Comparison of ENCODE assay signal across 21 cellular contexts in genomic region chr17:81027038-81027437, GRCh38. TPM values are rescaled to one million over a fixed set of nuclear protein-coding genes. Genes with fewer than 3 reads are reported as not detected.
DNase-seq lines count a peak whose midpoint lies in the region; ATAC-seq, FAIRE-seq and TF ChIP-seq lines count a peak whose summit lies in the region.
"Had no signal": no experiment of that assay in that cellular context is flagged by ENCODE, and none has a peak within 500 bp of the region (broad histone marks: within the 10 kb centered on the region; RNA-seq: fewer than 3 reads in every experiment).

No MANE protein-coding gene starts in this region.

- no peak overlapping the region for H3K4me2 ChIP-seq in K562 (ENCODE audit: insufficient read depth, low read length)

- FAIRE-seq in K562 (lab: Jason Lieb, UNC): no peak
- FAIRE-seq: islet of Langerhans had no signal

- H3K27me3 ChIP-seq in K562 (ENCODE audit: control insufficient read depth in 2 of 2, insufficient read depth in 2 of 2, low read length in 2 of 2) (0 out of 5 replicates have a peak, but pooled peaks cover 0 to 4% of the 10 kb centered on the region in 2 experiments), lower lobe of right lung (ENCODE audit: low read depth) (peaks cover 10% of the 10 kb centered on the region), upper lobe of right lung (no peaks in the 10 kb centered on the region)
- H3K27me3 ChIP-seq: cardiac muscle cell, right lobe of liver had no signal

- H4K20me1 ChIP-seq in K562 (replicated peaks; ENCODE audit: control insufficient read depth, insufficient read depth, low read length): no peaks in the 10 kb centered on the region

- no peak for TF ChIP-seq RAD21 in K562 (CRISPR knock-in tag; conservative IDR thresholded peaks at IDR 0.05 in 1 of 2, IDR thresholded peaks at IDR 0.05 in 1 of 2)

- DNase-seq in left ventricle myocardium superior (peak; percentile 22), Right ventricle myocardium superior (no peak), K562 (ENCODE audit: extremely low read depth in 1 of 4, low spot score in 3 of 4) (no peak), lower lobe of right lung (peak; percentile 46), upper lobe of right lung (peak; percentile 65), DMS79 treated with DMSO at 0.1 percent for 48 hours (lab: John Stamatoyannopoulos, UW) (no peak), NCI-H510A treated with DMSO at 0.1 percent for 48 hours (lab: John Stamatoyannopoulos, UW) (no peak), activated gamma-delta T cell (lab: John Stamatoyannopoulos, UW) (no peak)
- DNase-seq: activated B cell treated with CpG ODN at 0.5 μM for 24 hours; activated CD8-positive, alpha-beta memory T cell treated with anti-CD3 and anti-CD28 coated beads for 24 hours; CD4-positive, alpha-beta memory T cell; effector CD8-positive, alpha-beta T cell; KG1; mesenchymal stem cell; NCI-H1092; NCI-H226; stimulated activated CD4-positive, alpha-beta T cell treated with anti-CD3 and anti-CD28 coated beads, Interleukin-2, amount 100 ng/mL, for 24 hours had no signal

- in situ Hi-C loops in K562 (cut with MboI): no loop called here

- H3K4me1 ChIP-seq in K562 (replicated peaks in 1 of 2; ENCODE audit: control insufficient read depth in 2 of 2, insufficient read depth in 2 of 2, low read length in 2 of 2) (peaks cover 12 to 60% of the 10 kb centered on the region in 2 experiments), lower lobe of right lung (peaks cover 71% of the 10 kb centered on the region), upper lobe of right lung (peaks cover 53% of the 10 kb centered on the region)

- intact Hi-C loops in left ventricle myocardium superior (cut with micrococcal nuclease): loop anchor here (10.0 kb wide), 1 partner anchor 78 kb away; no protein-coding TSS in a partner anchor
- intact Hi-C loops in Right ventricle myocardium superior (cut with DNase I): no loop called here
- intact Hi-C loops in K562 (cut with micrococcal nuclease): no loop called here
- intact Hi-C loops in lower lobe of right lung (cut with DNase I): no loop called here
- intact Hi-C loops in upper lobe of right lung (cut with DNase I): loop anchor here (5.0 kb wide), 1 partner anchor 65 kb away; no protein-coding TSS in a partner anchor

- no peaks in the 10 kb centered on the region for H3K9me3 ChIP-seq in K562 (replicated peaks; ENCODE audit: control insufficient read depth, insufficient read depth, low read depth, low read length)
- no peaks in the 10 kb centered on the region for H3K9me3 ChIP-seq in lower lobe of right lung
- no peaks in the 10 kb centered on the region for H3K9me3 ChIP-seq in upper lobe of right lung
- H3K9me3 ChIP-seq: neutrophil, right lobe of liver had no signal

- H3K9me1 ChIP-seq in K562 (ENCODE audit: control insufficient read depth, insufficient read depth, low read length): no peaks in the 10 kb centered on the region

- CTCF ChIA-PET in K562 (lab: Yijun Ruan, JAX; ENCODE audit: low intra/inter-chr PET ratio): no interaction called here

- H2AFZ ChIP-seq in K562 (ENCODE audit: low read depth, low read length): no peak overlapping the region

- POLR2A ChIA-PET in K562 (lab: Yijun Ruan, JAX): no interaction called here

- WGBS in K562 (ENCODE audit: insufficient coverage, low coverage, missing lambda C conversion rate): 80% methylated on average over 15 of the region's 15 CpGs

- TF ChIP-seq POLR2A in K562 (conservative IDR thresholded peaks at IDR 0.05): no peak

- TF ChIP-seq CTCF in K562 (IDR thresholded peaks at IDR 0.05 in 2 of 3, conservative IDR thresholded peaks at IDR 0.05 in 1 of 3; ENCODE audit: insufficient read depth in 2 of 3, low read depth in 1 of 3, low read length in 3 of 3) (no peak), lower lobe of right lung (IDR thresholded peaks at IDR 0.05) (no peak), upper lobe of right lung (IDR thresholded peaks at IDR 0.05) (no peak)

- no peak overlapping the region for H3K9ac ChIP-seq in K562 (ENCODE audit: insufficient read depth in 1 of 2, low read depth in 2 of 2, low read length in 2 of 2)

- BruUV-seq in K562 (replicated peaks; lab: Mats Ljungman, UMichigan): no TSS peak

- no peaks in the 10 kb centered on the region for H3K36me3 ChIP-seq in K562 (ENCODE audit: control insufficient read depth, insufficient read depth, low read length)
- H3K36me3 ChIP-seq in lower lobe of right lung: no peaks in the 10 kb centered on the region
- H3K36me3 ChIP-seq in upper lobe of right lung: no peaks in the 10 kb centered on the region
- H3K36me3 ChIP-seq: cardiac muscle cell, neutrophil, right lobe of liver had no signal

- ATAC-seq in left ventricle myocardium superior: no peak
- ATAC-seq in Right ventricle myocardium superior (ENCODE audit: poor library complexity): no peak
- ATAC-seq in K562: no peak
- ATAC-seq in lower lobe of right lung: no peak
- ATAC-seq in upper lobe of right lung: no peak

- TF ChIP-seq EP300 in K562 (IDR thresholded peaks at IDR 0.05; ENCODE audit: low read length): no peak

- H3K79me2 ChIP-seq in K562 (ENCODE audit: control insufficient read depth, insufficient read depth, low read length): no peaks in the 10 kb centered on the region

- no peak overlapping the region for H3K4me3 ChIP-seq in K562
- H3K4me3 ChIP-seq in lower lobe of right lung: no peak overlapping the region
- no peak overlapping the region for H3K4me3 ChIP-seq in upper lobe of right lung
- H3K4me3 ChIP-seq: cardiac muscle cell, right lobe of liver had no signal

- H3K27ac ChIP-seq in K562 (ENCODE audit: extremely low read depth, low read depth, low read length) (no peak overlapping the region), lower lobe of right lung (no peak overlapping the region), upper lobe of right lung (no peak overlapping the region)
- H3K27ac ChIP-seq: cardiac muscle cell, neutrophil, right lobe of liver had no signal

RNA-seq across cellular contexts. Expression of gene BAIAP2, which starts 7.9 kb away (rescaled TPM):
- 32.7 TPM for total RNA-seq in left ventricle myocardium superior
- 34.7 TPM for total RNA-seq in Right ventricle myocardium superior
- total RNA-seq in K562 (2011; cell fraction: chromatin; rRNA removed; ENCODE audit: low replicate concordance): 69.8 and 141 TPM in 2 replicates
- total RNA-seq in K562 (2011; cell fraction: nucleolus; rRNA removed): 54.5 and 61.0 TPM in 2 replicates
- total RNA-seq in K562 (2011; cell fraction: nucleoplasm; rRNA removed): 40.5 and 42.0 TPM in 2 replicates
- 26.7 and 31.9 TPM in 2 replicates for total RNA-seq in K562 (2014; rRNA removed)
- 14.2 and 17.7 TPM in 2 replicates for total RNA-seq in K562 (2014; rRNA removed; fragmentation: Illumina TruSeq; extraction: Trizol)
- total RNA-seq in K562 (2015; rRNA removed; fragmentation: Illumina TruSeq; extraction: Trizol): 18.4 and 21.2 TPM in 2 replicates
- 44.7 and 51.6 TPM in 2 replicates for total RNA-seq in K562 (2021)
- 9.8 and 13.6 TPM in 2 replicates for polyA plus RNA-seq in K562 (2011; rRNA removed)
- polyA plus RNA-seq in K562 (2011; cell fraction: cytosol; rRNA removed): 9.8 and 28.7 TPM in 2 replicates
- 37.7 and 77.3 TPM in 2 replicates for polyA plus RNA-seq in K562 (2011; cell fraction: nucleus; rRNA removed)
- polyA plus RNA-seq in K562 (2012): 37.1 and 42.6 TPM in 2 replicates
- 20.7 and 30.0 TPM in 2 replicates for polyA plus RNA-seq in K562 (2014; fragmentation: Illumina TruSeq; extraction: Trizol)
- polyA plus RNA-seq in K562 (2014; fragmentation: Nextera tagmentation; extraction: Ambion mirVana): 1 to 10 TPM; 2.3 to 2.4 TPM
- 17.3 and 23.2 TPM in 2 replicates for polyA plus RNA-seq in K562 (2014; rRNA removed)
- polyA minus RNA-seq in K562 (2011; rRNA and poly(A)+ RNA removed): 11.9 and 13.6 TPM in 2 replicates
- polyA minus RNA-seq in K562 (2011; cell fraction: cytosol; rRNA and poly(A)+ RNA removed): 22.8 and 24.8 TPM in 2 replicates
- polyA minus RNA-seq in K562 (2011; cell fraction: nucleus; rRNA and poly(A)+ RNA removed): 38.3 and 38.6 TPM in 2 replicates
- 119 TPM for total RNA-seq in lower lobe of right lung
- total RNA-seq in upper lobe of right lung: 139 TPM

RNA-seq across cellular contexts. Expression of gene CHMP6, which starts 35.4 kb away (rescaled TPM):
- total RNA-seq in left ventricle myocardium superior (19.5 TPM), Right ventricle myocardium superior (13.6 TPM), K562 (2014; rRNA removed) (10.3 and 12.9 TPM in 2 replicates), K562 (2014; rRNA removed; fragmentation: Illumina TruSeq; extraction: Trizol) (14.4 and 15.7 TPM in 2 replicates), K562 (2015; rRNA removed; fragmentation: Illumina TruSeq; extraction: Trizol) (12.7 and 13.8 TPM in 2 replicates), K562 (2021) (25.6 and 26.8 TPM in 2 replicates), lower lobe of right lung (28.8 TPM), upper lobe of right lung (29.9 TPM)
- total RNA-seq in K562 (2011; cell fraction: chromatin; rRNA removed; ENCODE audit: low replicate concordance): 33.8 and 66.2 TPM in 2 replicates
- 40.5 and 47.9 TPM in 2 replicates for total RNA-seq in K562 (2011; cell fraction: nucleolus; rRNA removed)
- 22.9 and 24.6 TPM in 2 replicates for total RNA-seq in K562 (2011; cell fraction: nucleoplasm; rRNA removed)
- polyA plus RNA-seq in K562 (2011; rRNA removed) (8.0 and 13.4 TPM in 2 replicates), K562 (2014; fragmentation: Illumina TruSeq; extraction: Trizol) (11.4 and 15.5 TPM in 2 replicates), K562 (2014; fragmentation: Nextera tagmentation; extraction: Ambion mirVana) (1 to 10 TPM in 1 of 2 experiments, under 1 TPM in 1; 0.25 to 1.8 TPM), K562 (2014; rRNA removed) (28.3 and 30.4 TPM in 2 replicates)
- 10.5 and 35.5 TPM in 2 replicates for polyA plus RNA-seq in K562 (2011; cell fraction: cytosol; rRNA removed)
- 10.7 and 20.1 TPM in 2 replicates for polyA plus RNA-seq in K562 (2011; cell fraction: nucleus; rRNA removed)
- polyA plus RNA-seq in K562 (2012): 13.7 and 20.1 TPM in 2 replicates
- 11.2 and 15.9 TPM in 2 replicates for polyA minus RNA-seq in K562 (2011; rRNA and poly(A)+ RNA removed)
- polyA minus RNA-seq in K562 (2011; cell fraction: cytosol; rRNA and poly(A)+ RNA removed): 5.0 and 8.7 TPM in 2 replicates
- polyA minus RNA-seq in K562 (2011; cell fraction: nucleus; rRNA and poly(A)+ RNA removed): 13.5 and 13.7 TPM in 2 replicates

Comparison
In these comparisons a context has a peak if more than half of its experiments do, and no peak if none do; other contexts are left out.
1. DNase-seq: peak in left ventricle myocardium superior (single experiment), lower lobe of right lung (single experiment) and upper lobe of right lung (single experiment); none in Right ventricle myocardium superior (single experiment), K562 (0 of 4), DMS79 treated with DMSO at 0.1 percent for 48 hours (single experiment), NCI-H510A treated with DMSO at 0.1 percent for 48 hours (single experiment) and activated gamma-delta T cell (single experiment).
2. intact Hi-C loops: an anchor here in left ventricle myocardium superior (10.0 kb wide) and upper lobe of right lung (5.0 kb wide); none called in Right ventricle myocardium superior, K562 and lower lobe of right lung.